Comparison of ENCODE assay signal across 7 cellular contexts in the genomic region with DNA sequence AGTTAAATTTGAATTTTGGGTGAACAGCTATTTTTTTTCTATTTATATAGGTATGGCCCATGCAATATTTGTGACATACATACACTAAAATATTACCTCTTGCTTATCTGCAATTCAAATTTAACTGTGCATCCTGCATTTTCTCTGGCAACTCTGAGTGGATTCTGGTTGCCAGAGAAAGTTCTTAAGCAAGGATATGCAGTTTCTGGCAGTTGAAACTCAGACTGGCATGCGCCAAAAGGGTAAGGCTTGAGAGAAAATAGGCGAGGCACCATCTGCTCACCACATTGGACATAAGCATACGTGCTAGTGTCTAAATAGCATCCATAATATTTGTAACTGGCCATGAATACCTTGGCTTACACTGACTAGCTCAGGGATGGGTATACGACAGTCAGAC.
"Had no signal": no experiment of that assay in that cellular context is flagged by ENCODE, and none has a peak within 500 bp of the region (broad histone marks: within the 10 kb centered on the region; RNA-seq: fewer than 3 reads in every experiment).

No MANE protein-coding gene starts in this region.

- H3K4me2 ChIP-seq: KMS-11 had no signal

- H3K9ac ChIP-seq: KMS-11 had no signal

- FAIRE-seq: HepG2, K562 had no signal

- H3K27ac ChIP-seq: HL-60, KMS-11 had no signal

- H3K4me3 ChIP-seq: K562 had no signal

- DNase-seq: IMR-90, KBM-7, KG1 had no signal
